25 cellular contexts compared by ENCODE assay signal in the genomic region with DNA sequence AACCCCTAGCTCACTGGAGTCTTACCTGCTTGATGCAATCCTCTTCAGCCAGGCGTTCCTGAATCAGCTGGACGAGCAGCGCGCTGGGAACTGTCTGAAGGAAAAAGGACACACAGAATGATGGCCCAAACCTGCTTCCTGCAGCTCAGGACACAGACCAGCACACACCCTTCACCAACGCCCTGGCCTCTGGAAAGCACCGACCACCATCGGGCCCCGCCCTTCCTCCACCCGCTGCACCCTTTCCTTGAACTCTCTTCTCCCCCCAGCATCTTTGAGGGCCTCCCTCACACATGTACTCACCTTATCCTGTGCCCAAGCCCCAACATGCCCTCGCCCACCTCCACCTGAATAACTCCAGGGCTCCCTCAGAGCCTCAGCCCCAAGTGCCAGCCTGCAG. TPM values are rescaled to one million over a fixed set of nuclear protein-coding genes. Genes with fewer than 3 reads are reported as not detected.
A peak's percentile ranks its signal among the peaks of the same experiment; 100 is the strongest.
DNase-seq lines count a peak whose midpoint lies in the region; ATAC-seq and TF ChIP-seq lines count a peak whose summit lies in the region.
"Had no signal": no experiment of that assay in that cellular context is flagged by ENCODE, and none has a peak within 500 bp of the region (broad histone marks: within the 10 kb centered on the region; RNA-seq: fewer than 3 reads in every experiment).

No MANE protein-coding gene starts in this region.

- H3K9ac ChIP-seq in mammary epithelial cell (ENCODE audit: insufficient read depth, low read length) (no peak overlapping the region), neural progenitor cell (no peak overlapping the region)
- H3K9ac ChIP-seq: GM23248 had no signal

- CTCF ChIA-PET in mammary epithelial cell (lab: Charles Lee; ENCODE audit: low non-redundant PET) (no interaction called here), activated B cell treated with CpG ODN at 0.5 μM for 24 hours (lab: Charles Lee) (interaction anchor here (1.3 kb wide), 1 partner anchor 47 kb away, joined by 3 read pairs; no protein-coding TSS in a partner anchor)

- H3F3A ChIP-seq in neural progenitor cell (ENCODE audit: low read depth) = peaks cover 4% of the 10 kb centered on the region

- H3K27me3 Mint-ChIP-seq in activated B cell treated with CpG ODN at 0.5 μM for 24 hours (no peaks in the 10 kb centered on the region), immature natural killer cell (ENCODE audit: low read depth in 3 of 3) (peaks cover 0 to 4% (median 0%) of the 10 kb centered on the region in 3 donors), neural progenitor cell (ENCODE audit: insufficient read depth, low read depth) (peaks cover 2% of the 10 kb centered on the region)
- peaks cover 7% of the 10 kb centered on the region in 2 donors for H3K27me3 Mint-ChIP-seq in stimulated activated naive B cell treated with anti-CD40 and anti-IgM and Interleukin-4, amounts not matched to agents 10 μg/mL and 1 μg/mL and 100 μg/mL, for 72 hours

- no peak for TF ChIP-seq POLR2A in breast epithelium (IDR thresholded peaks at IDR 0.05)

- H3K79me2 ChIP-seq in mammary epithelial cell (ENCODE audit: insufficient read depth, low read length) (no peaks in the 10 kb centered on the region), neural progenitor cell (ENCODE audit: low read depth) (no peaks in the 10 kb centered on the region)

- DNase-seq in mammary epithelial cell (peak; percentile 49), breast epithelium (ENCODE audit: low spot score in 2 of 2) (no peak), activated B cell treated with CpG ODN at 0.5 μM for 24 hours (no peak), immature natural killer cell (no peak), DMS79 treated with DMSO at 0.1 percent for 48 hours (lab: John Stamatoyannopoulos, UW) (no peak), neural progenitor cell (ENCODE audit: low spot score) (no peak), GF-D8 (lab: John Stamatoyannopoulos, UW) (no peak)
- DNase-seq in stimulated activated naive B cell treated with anti-CD40 and anti-IgM and Interleukin-4, amounts not matched to agents 10 μg/mL and 1 μg/mL and 100 μg/mL, for 72 hours = no peak
- DNase-seq: CD4-positive, CD25-positive, alpha-beta regulatory T cell; DND-41; GM23248; KBM-7; NCI-H1092 treated with DMSO at 0.1 percent for 48 hours; NCI-H1436 treated with DMSO at 0.1 percent for 48 hours; NCI-H2029; NCI-H345; NCI-H524; NCI-H82; Peyer's patch; SJCRH30 had no signal

- H3K27me3 ChIP-seq in mammary epithelial cell (ENCODE audit: insufficient read depth, low read length) = no peaks in the 10 kb centered on the region
- no peaks in the 10 kb centered on the region for H3K27me3 ChIP-seq in breast epithelium
- H3K27me3 ChIP-seq in neural progenitor cell = no peaks in the 10 kb centered on the region
- H3K27me3 ChIP-seq: Peyer's patch had no signal

- in situ Hi-C loops in mammary epithelial cell (cut with MboI; ENCODE audit: low sequenced_read_pairs in 2 of 2) = no loop called here

- WGBS in mammary epithelial cell (ENCODE audit: low coverage, missing lambda C conversion rate) = 76% methylated on average over 5 of the region's 10 CpGs

- H3K36me3 Mint-ChIP-seq in activated B cell treated with CpG ODN at 0.5 μM for 24 hours (ENCODE audit: low read depth) (no peaks in the 10 kb centered on the region), immature natural killer cell (no peaks in the 10 kb centered on the region), neural progenitor cell (no peaks in the 10 kb centered on the region)
- H3K36me3 Mint-ChIP-seq in stimulated activated naive B cell treated with anti-CD40 and anti-IgM and Interleukin-4, amounts not matched to agents 10 μg/mL and 1 μg/mL and 100 μg/mL, for 72 hours = no peaks in the 10 kb centered on the region
- H3K36me3 Mint-ChIP-seq: CD4-positive, CD25-positive, alpha-beta regulatory T cell had no signal

- H2AFZ ChIP-seq in mammary epithelial cell (ENCODE audit: low read depth, low read length) = peak overlapping the region; percentile 17
- H2AFZ ChIP-seq in neural progenitor cell (replicated peaks) = no peak overlapping the region
- H2AFZ ChIP-seq: GM23248 had no signal

- H3K4me2 ChIP-seq in mammary epithelial cell (ENCODE audit: insufficient read depth, low read depth, low read length) (no peak overlapping the region), neural progenitor cell (no peak overlapping the region)

- intact Hi-C loops in mammary epithelial cell (cut with micrococcal nuclease) (no loop called here), breast epithelium (cut with DNase I; ENCODE audit: low total_unique reads) (no loop called here), activated B cell treated with CpG ODN at 0.5 μM for 24 hours (cut with micrococcal nuclease) (no loop called here)

- H3K9me3 Mint-ChIP-seq in activated B cell treated with CpG ODN at 0.5 μM for 24 hours (no peaks in the 10 kb centered on the region), immature natural killer cell (no peaks in the 10 kb centered on the region), neural progenitor cell (peaks cover 2% of the 10 kb centered on the region)
- no peaks in the 10 kb centered on the region for H3K9me3 Mint-ChIP-seq in stimulated activated naive B cell treated with anti-CD40 and anti-IgM and Interleukin-4, amounts not matched to agents 10 μg/mL and 1 μg/mL and 100 μg/mL, for 72 hours
- H3K9me3 Mint-ChIP-seq: CD4-positive, CD25-positive, alpha-beta regulatory T cell had no signal

- H3K9me3 ChIP-seq in mammary epithelial cell (replicated peaks; ENCODE audit: insufficient read depth, low read length) (no peaks in the 10 kb centered on the region), breast epithelium (no peaks in the 10 kb centered on the region), neural progenitor cell (ENCODE audit: low read depth) (no peaks in the 10 kb centered on the region)
- H3K9me3 ChIP-seq: HAP-1, Peyer's patch, SJCRH30 had no signal

- H3K27ac Mint-ChIP-seq in activated B cell treated with CpG ODN at 0.5 μM for 24 hours = no peak overlapping the region
- H3K27ac Mint-ChIP-seq in immature natural killer cell = peak overlapping the region in 1 of 6 donors; percentile 19
- H3K27ac Mint-ChIP-seq in stimulated activated naive B cell treated with anti-CD40 and anti-IgM and Interleukin-4, amounts not matched to agents 10 μg/mL and 1 μg/mL and 100 μg/mL, for 72 hours = peak overlapping the region; percentile 37
- H3K27ac Mint-ChIP-seq in neural progenitor cell = no peak overlapping the region

- POLR2A ChIA-PET in activated B cell treated with CpG ODN at 0.5 μM for 24 hours (lab: Charles Lee) = interaction anchor here (0.6 kb wide), 1 partner anchor 58 kb away, joined by 5 read pairs; no protein-coding TSS in a partner anchor

- H3K4me3 Mint-ChIP-seq in activated B cell treated with CpG ODN at 0.5 μM for 24 hours (peak overlapping the region; percentile 59), immature natural killer cell (peak overlapping the region in 3 of 5 donors; percentile 12 to 50 (median 30)), neural progenitor cell (no peak overlapping the region)
- H3K4me3 Mint-ChIP-seq in stimulated activated naive B cell treated with anti-CD40 and anti-IgM and Interleukin-4, amounts not matched to agents 10 μg/mL and 1 μg/mL and 100 μg/mL, for 72 hours = peak overlapping the region in 1 of 2 donors; percentile 8

- H3K4me1 Mint-ChIP-seq in activated B cell treated with CpG ODN at 0.5 μM for 24 hours (peaks cover 28% of the 10 kb centered on the region), immature natural killer cell (peaks cover 15 to 20% of the 10 kb centered on the region in 2 donors), neural progenitor cell (peaks cover 16% of the 10 kb centered on the region)
- peaks cover 18% of the 10 kb centered on the region in 2 donors for H3K4me1 Mint-ChIP-seq in stimulated activated naive B cell treated with anti-CD40 and anti-IgM and Interleukin-4, amounts not matched to agents 10 μg/mL and 1 μg/mL and 100 μg/mL, for 72 hours

- no peak overlapping the region for H3K4me3 ChIP-seq in mammary epithelial cell (replicated peaks in 1 of 3; ENCODE audit: insufficient read depth in 1 of 3, low read depth in 2 of 3, low read length in 3 of 3)
- H3K4me3 ChIP-seq in breast epithelium = no peak overlapping the region
- H3K4me3 ChIP-seq in neural progenitor cell = no peak overlapping the region
- H3K4me3 ChIP-seq: GM23248, HAP-1, Peyer's patch, SJCRH30 had no signal

- H3K36me3 ChIP-seq in mammary epithelial cell (ENCODE audit: insufficient read depth, low read length) (no peaks in the 10 kb centered on the region), breast epithelium (no peaks in the 10 kb centered on the region), neural progenitor cell (no peaks in the 10 kb centered on the region)
- H3K36me3 ChIP-seq: HAP-1, Peyer's patch, SJCRH30 had no signal

- H3K4me1 ChIP-seq in mammary epithelial cell (ENCODE audit: insufficient read depth, low read length) = peaks cover 6% of the 10 kb centered on the region
- no peaks in the 10 kb centered on the region for H3K4me1 ChIP-seq in breast epithelium
- peaks cover 15% of the 10 kb centered on the region for H3K4me1 ChIP-seq in neural progenitor cell
- H3K4me1 ChIP-seq: HAP-1, SJCRH30 had no signal

- BruUV-seq in mammary epithelial cell (replicated peaks; lab: Mats Ljungman, UMichigan) = no TSS peak

- TF ChIP-seq CTCF in mammary epithelial cell (conservative IDR thresholded peaks at IDR 0.05 in 1 of 2, IDR thresholded peaks at IDR 0.05 in 1 of 2; ENCODE audit: extremely low read depth in 1 of 2, insufficient read depth in 1 of 2, low read depth in 1 of 2, low read length in 2 of 2) = no peak
- no peak for TF ChIP-seq CTCF in breast epithelium (IDR thresholded peaks at IDR 0.05)
- TF ChIP-seq CTCF in activated B cell treated with CpG ODN at 0.5 μM for 24 hours (IDR thresholded peaks at IDR 0.05) = no peak
- TF ChIP-seq CTCF in neural progenitor cell (IDR thresholded peaks at IDR 0.05) = no peak

- dilution Hi-C loops in mammary epithelial cell (cut with HindIII; ENCODE audit: low sequenced_read_pairs) = no loop called here

- no peak for ATAC-seq in activated B cell treated with CpG ODN at 0.5 μM for 24 hours (ENCODE audit: low read depth)
- ATAC-seq in stimulated activated naive B cell treated with anti-CD40 and anti-IgM and Interleukin-4, amounts not matched to agents 10 μg/mL and 1 μg/mL and 100 μg/mL, for 72 hours (replicated peaks) = no peak
- ATAC-seq: HepG2 had no signal

- H4K20me1 ChIP-seq in mammary epithelial cell (ENCODE audit: insufficient read depth, low read length) (no peaks in the 10 kb centered on the region), neural progenitor cell (ENCODE audit: low read depth) (no peaks in the 10 kb centered on the region)

- H3K27ac ChIP-seq in mammary epithelial cell (ENCODE audit: insufficient read depth, low read depth, low read length) (no peak overlapping the region), breast epithelium (no peak overlapping the region), neural progenitor cell (no peak overlapping the region)
- H3K27ac ChIP-seq: GM23248, HL-60, Peyer's patch, SJCRH30 had no signal

RNA-seq across cellular contexts. Expression of gene AK8, which starts 23.3 kb away (rescaled TPM):
- total RNA-seq in mammary epithelial cell = 1 to 10 TPM; 1.1 to 1.2 TPM
- 0.25 TPM for polyA plus RNA-seq in mammary epithelial cell
- polyA minus RNA-seq in mammary epithelial cell = not detected
- total RNA-seq in breast epithelium = 1 to 10 TPM in 2 of 3 donors, under 1 TPM in 1; 0.66 to 2.6 (median 1.0) TPM
- total RNA-seq in activated B cell treated with CpG ODN at 0.5 μM for 24 hours = 0.93 and 1.0 TPM in 2 replicates
- polyA plus RNA-seq in immature natural killer cell = 1 to 10 TPM in 2 of 3 donors, not detected in 1; 1.9 to 3.3 TPM
- total RNA-seq in neural progenitor cell (ENCODE audit: low replicate concordance) = 0.43 and 0.71 TPM in 2 replicates
- total RNA-seq: A673; CD4-positive, CD25-positive, alpha-beta regulatory T cell; HepG2; HT-29; Peyer's patch; SJCRH30 had no signal

RNA-seq across cellular contexts. Expression of gene SPACA9, which starts 23.9 kb away (rescaled TPM):
- 1 to 10 TPM; 4.5 to 7.3 TPM for total RNA-seq in mammary epithelial cell
- 3.9 TPM for polyA plus RNA-seq in mammary epithelial cell
- 3.2 TPM for polyA minus RNA-seq in mammary epithelial cell
- total RNA-seq in breast epithelium = 1 to 10 TPM; 2.9 to 5.4 (median 5.0) TPM
- total RNA-seq in activated B cell treated with CpG ODN at 0.5 μM for 24 hours = 1.2 and 1.6 TPM in 2 replicates
- 1 to 10 TPM; 1.6 to 6.5 (median 2.4) TPM for polyA plus RNA-seq in immature natural killer cell
- 1.9 and 2.4 TPM in 2 replicates for total RNA-seq in neural progenitor cell (ENCODE audit: low replicate concordance)
